Comparison of ENCODE assay signal across 8 cellular contexts in the genomic region with DNA sequence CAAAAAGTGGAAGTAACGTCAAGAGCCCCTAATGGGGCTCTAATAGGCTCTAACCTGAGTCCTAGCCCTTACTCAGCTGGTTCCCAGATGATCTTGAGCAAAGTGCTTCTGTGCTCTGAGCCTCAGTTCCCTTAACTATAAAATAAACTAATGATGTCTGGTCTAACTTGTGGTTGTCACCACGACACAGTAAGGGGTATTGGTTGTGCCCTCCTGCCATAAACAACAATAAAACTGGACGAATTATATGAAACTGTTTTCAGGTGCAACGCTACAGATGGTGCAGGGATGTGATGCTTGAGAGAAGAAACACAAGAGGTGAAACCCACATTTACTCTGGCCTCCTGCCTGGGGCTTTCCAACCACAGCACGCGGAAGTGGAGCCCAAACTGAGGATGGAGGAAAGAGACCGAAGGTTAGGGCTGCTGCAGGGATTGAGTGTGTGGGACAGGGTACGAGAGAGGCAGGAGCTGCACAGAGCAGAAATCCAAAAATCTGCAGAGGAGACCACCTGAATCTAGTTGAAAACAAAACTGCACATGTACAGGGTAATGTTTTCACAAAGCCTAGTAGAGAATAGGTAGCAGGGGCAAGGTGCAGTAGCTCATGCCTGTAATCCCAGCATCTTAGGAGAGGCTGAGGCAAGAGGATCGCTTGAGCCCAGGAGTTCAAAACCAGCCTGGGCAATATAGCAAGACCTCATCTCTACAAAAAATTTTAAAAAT. TPM values are rescaled to one million over a fixed set of nuclear protein-coding genes. Genes with fewer than 3 reads are reported as not detected.
DNase-seq lines count a peak whose midpoint lies in the region; ATAC-seq and TF ChIP-seq lines count a peak whose summit lies in the region.

No MANE protein-coding gene starts in this region.

- intact Hi-C loops in A673 (cut with micrococcal nuclease; ENCODE audit: unreplicated experiment) = no loop called here

- peak overlapping the region; percentile 16 for H3K27ac Mint-ChIP-seq in central memory CD8-positive, alpha-beta T cell (ENCODE audit: low read depth)

- no peaks in the 10 kb centered on the region for H3K9me3 Mint-ChIP-seq in central memory CD8-positive, alpha-beta T cell

- H2AFZ ChIP-seq in hepatocyte = no peak overlapping the region

- H3K9me3 ChIP-seq in A673 (ENCODE audit: low read depth, low read length, poor library complexity, severe bottlenecking) (no peaks in the 10 kb centered on the region), hepatocyte (ENCODE audit: low read depth) (no peaks in the 10 kb centered on the region)

- H3K27me3 ChIP-seq in H7 (ENCODE audit: control insufficient read depth, insufficient read depth, low read length) (no peaks in the 10 kb centered on the region), A673 (replicated peaks; ENCODE audit: insufficient read depth, low read depth, low read length, poor library complexity) (no peaks in the 10 kb centered on the region), hepatocyte (no peaks in the 10 kb centered on the region)

- H3K27ac ChIP-seq in A673 (ENCODE audit: low read depth, low read length, poor library complexity, severe bottlenecking) (no peak overlapping the region), hepatocyte (no peak overlapping the region)

- BruUV-seq in A673 (replicated peaks; lab: Mats Ljungman, UMichigan) = no TSS peak

- no peaks in the 10 kb centered on the region for H3K27me3 Mint-ChIP-seq in central memory CD8-positive, alpha-beta T cell

- H3K4me3 ChIP-seq in H7 (ENCODE audit: insufficient read depth, low read depth, low read length) (no peak overlapping the region), A673 (ENCODE audit: low read depth, low read length, poor library complexity, severe bottlenecking) (no peak overlapping the region), hepatocyte (no peak overlapping the region)

- 91% methylated on average over 9 of the region's 9 CpGs for WGBS in hepatocyte (ENCODE audit: low lambda C conversion rate, missing lambda C conversion rate)

- H3K4me1 Mint-ChIP-seq in central memory CD8-positive, alpha-beta T cell = peaks cover 22% of the 10 kb centered on the region

- peak; percentile 48 for DNase-seq in GM10266 (ENCODE audit: extremely low spot score)
- no peak for DNase-seq in central memory CD8-positive, alpha-beta T cell (ENCODE audit: low spot score in 2 of 2)
- DNase-seq in H7 = no peak
- DNase-seq in A673 (ENCODE audit: low spot score) = no peak
- no peak for DNase-seq in hepatocyte (ENCODE audit: low spot score)
- no peak for DNase-seq in hepatic stellate cell (ENCODE audit: low spot score)

- TF ChIP-seq CTCF in GM10266 (IDR thresholded peaks at IDR 0.05; ENCODE audit: control insufficient read depth, insufficient read depth, low read depth, missing control alignments) = no peak
- no peak for TF ChIP-seq CTCF in A673 (conservative IDR thresholded peaks at IDR 0.05; ENCODE audit: low read depth, low read length)
- TF ChIP-seq CTCF in hepatocyte (IDR thresholded peaks at IDR 0.05; ENCODE audit: poor library complexity) = no peak

- no peak overlapping the region for H3K4me2 ChIP-seq in hepatocyte

- H3K36me3 ChIP-seq in H7 (replicated peaks; ENCODE audit: control insufficient read depth, insufficient read depth, low read length) (no peaks in the 10 kb centered on the region), A673 (ENCODE audit: insufficient read depth, low read length, poor library complexity, severe bottlenecking) (no peaks in the 10 kb centered on the region), hepatocyte (replicated peaks; ENCODE audit: insufficient read depth, low read depth) (no peaks in the 10 kb centered on the region)

- CTCF ChIA-PET in A673 (lab: Charles Lee) = no interaction called here

- H3K4me1 ChIP-seq in A673 (ENCODE audit: insufficient read depth, low read length, poor library complexity, severe bottlenecking) (no peaks in the 10 kb centered on the region), hepatocyte (ENCODE audit: insufficient read depth) (no peaks in the 10 kb centered on the region)

- POLR2A ChIA-PET in A673 (lab: Charles Lee; ENCODE audit: low non-redundant PET) = no interaction called here

- H3K4me3 Mint-ChIP-seq in central memory CD8-positive, alpha-beta T cell = peak overlapping the region; percentile 4

- ATAC-seq in GM21390 (IDR thresholded peaks at IDR 0.05; ENCODE audit: unreplicated experiment) (peak; percentile 87), HG03521 (IDR thresholded peaks at IDR 0.05; ENCODE audit: unreplicated experiment) (peak; percentile 78)
- peak; percentile 79 for ATAC-seq in central memory CD8-positive, alpha-beta T cell (replicated peaks; ENCODE audit: extremely low read depth, poor library complexity, severe bottlenecking)

- H3K36me3 Mint-ChIP-seq in central memory CD8-positive, alpha-beta T cell (ENCODE audit: insufficient read depth) = no peaks in the 10 kb centered on the region

- no peaks in the 10 kb centered on the region for H3K9me2 ChIP-seq in hepatocyte (replicated peaks; ENCODE audit: insufficient read depth)

- no peaks in the 10 kb centered on the region for H3K79me2 ChIP-seq in hepatocyte

- no peaks in the 10 kb centered on the region for H4K20me1 ChIP-seq in hepatocyte (ENCODE audit: insufficient read depth, poor library complexity, severe bottlenecking)

RNA-seq across cellular contexts. Expression of gene BCL2L14, which starts 45.6 kb away (rescaled TPM):
- total RNA-seq in H7 (2014; rRNA removed; shearing (Covaris generic)) = 0.33 and 1.9 TPM in 2 replicates
- total RNA-seq in A673 (2021) (not detected in 2 replicates), hepatocyte (13.6 and 17.8 TPM in 2 replicates)
- 4.9 and 7.5 TPM in 2 replicates for polyA plus RNA-seq in hepatocyte
